In genomic region chr7:135748770-135749169, GRCh38 we compare ENCODE assay signal across 1 cellular context.
TF ChIP-seq lines count a peak whose summit lies in the region.

FAM180A (minus strand) TSS chr7:135748813; CDS start chr7:135748580, 233 bp downstream.

TF ChIP-seq in HepG2, 621 proteins besides CTCF, POLR2A, EP300 and RAD21 (continued from another document):
- no peak for TF ChIP-seq TIGD3 (CRISPR knock-in tag; IDR thresholded peaks at IDR 0.05; ENCODE audit: borderline replicate concordance)
- TF ChIP-seq ZNF713 (CRISPR knock-in tag; IDR thresholded peaks at IDR 0.05) = no peak
- TF ChIP-seq EZH2 (conservative IDR thresholded peaks at IDR 0.05; ENCODE audit: low read depth, low read length) = no peak
